In genomic region chr16:20401475-20402016, GRCh38 we compare ENCODE assay signal across 1 cellular context.
TF ChIP-seq lines count a peak whose summit lies in the region.

No MANE protein-coding gene starts in this region.

TF ChIP-seq in WTC11, 78 proteins besides CTCF, POLR2A, EP300 and RAD21 (continued from another document):
- TF ChIP-seq PRDM15 (CRISPR knock-in tag; IDR thresholded peaks at IDR 0.05) (no peak), USF1 (CRISPR knock-in tag; IDR thresholded peaks at IDR 0.05) (no peak)
